Comparison of ENCODE assay signal across 24 cellular contexts in the genomic region with DNA sequence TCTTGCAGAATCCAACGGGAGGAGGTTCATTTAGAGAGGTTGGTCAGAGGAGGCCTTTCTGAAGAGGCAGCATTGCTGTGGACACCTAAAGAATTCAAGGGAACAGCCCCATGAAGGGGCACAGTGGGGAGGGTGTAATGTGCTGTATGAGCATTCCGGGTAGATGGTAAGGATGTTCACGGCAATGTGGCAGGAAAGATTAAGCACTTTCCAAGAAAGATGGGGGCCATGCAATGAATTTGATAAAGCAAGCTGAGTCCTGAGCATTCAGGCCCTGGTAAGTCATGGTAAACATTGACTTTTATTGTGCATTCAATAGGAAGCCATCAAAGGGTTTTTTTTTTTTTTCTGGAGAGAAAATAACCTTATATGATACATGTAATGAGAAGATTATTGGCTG.
A peak's percentile ranks its signal among the peaks of the same experiment; 100 is the strongest.
DNase-seq lines count a peak whose midpoint lies in the region; ATAC-seq, FAIRE-seq and TF ChIP-seq lines count a peak whose summit lies in the region.
"Had no signal": no experiment of that assay in that cellular context is flagged by ENCODE, and none has a peak within 500 bp of the region (broad histone marks: within the 10 kb centered on the region; RNA-seq: fewer than 3 reads in every experiment).

No MANE protein-coding gene starts in this region.

- no peak for TF ChIP-seq CTCF in HFFc6 (IDR thresholded peaks at IDR 0.05)
- no peak for TF ChIP-seq CTCF in K562 (IDR thresholded peaks at IDR 0.05 in 2 of 3, conservative IDR thresholded peaks at IDR 0.05 in 1 of 3; ENCODE audit: insufficient read depth in 2 of 3, low read depth in 1 of 3, low read length in 3 of 3)
- TF ChIP-seq CTCF in neural crest cell (conservative IDR thresholded peaks at IDR 0.05) = no peak
- no peak for TF ChIP-seq CTCF in RWPE1 (conservative IDR thresholded peaks at IDR 0.05; ENCODE audit: low read depth)

- H3K9me3 Mint-ChIP-seq in HFFc6 (no peaks in the 10 kb centered on the region), neural crest cell (no peaks in the 10 kb centered on the region)

- H3K4me3 Mint-ChIP-seq in HFFc6 (peak overlapping the region; percentile 27; the same call in 1 of the 2 replicates), neural crest cell (no peak overlapping the region)
- H3K4me3 Mint-ChIP-seq: CD14-positive monocyte; CD4-positive, alpha-beta memory T cell; CD4-positive, CD25-positive, alpha-beta regulatory T cell; CD8-positive, alpha-beta memory T cell had no signal

- H3K4me1 ChIP-seq in K562 (replicated peaks in 1 of 2; ENCODE audit: control insufficient read depth in 2 of 2, insufficient read depth in 2 of 2, low read length in 2 of 2) = no peaks in the 10 kb centered on the region
- H3K4me1 ChIP-seq: BE2C, BLaER1 had no signal

- peaks cover 70% of the 10 kb centered on the region for H3K36me3 Mint-ChIP-seq in HFFc6 (ENCODE audit: low read depth)
- peaks cover 13% of the 10 kb centered on the region for H3K36me3 Mint-ChIP-seq in neural crest cell (ENCODE audit: low read depth)
- H3K36me3 Mint-ChIP-seq: CD14-positive monocyte; CD4-positive, alpha-beta memory T cell; CD8-positive, alpha-beta memory T cell had no signal

- no peak for TF ChIP-seq POLR2A in K562 (conservative IDR thresholded peaks at IDR 0.05)

- no peak for FAIRE-seq in K562 (lab: Jason Lieb, UNC)
- FAIRE-seq: A204.1, G401.6, GM12891, GM19239 had no signal

- peak; percentile 21; the same call in 1 of the 2 replicates for TF ChIP-seq EP300 in K562 (IDR thresholded peaks at IDR 0.05; ENCODE audit: low read length)

- no peak overlapping the region for H3K4me3 ChIP-seq in K562
- H3K4me3 ChIP-seq: BLaER1 had no signal

- CTCF ChIA-PET in K562 (lab: Yijun Ruan, JAX; ENCODE audit: low intra/inter-chr PET ratio) = no interaction called here
- CTCF ChIA-PET in RWPE1 (lab: Yijun Ruan, JAX) = interaction anchor here (0.7 kb wide), 1 partner anchor 24 kb away, joined by 3 read pairs; no protein-coding TSS in a partner anchor

- no peaks in the 10 kb centered on the region for H3K9me1 ChIP-seq in K562 (ENCODE audit: control insufficient read depth, insufficient read depth, low read length)

- intact Hi-C loops in K562 (cut with micrococcal nuclease) = no loop called here
- intact Hi-C loops in left colon (cut with DNase I, micrococcal nuclease) = no loop called here

- no peak for DNase-seq in HFFc6
- DNase-seq in K562 (ENCODE audit: extremely low read depth in 1 of 4, low spot score in 3 of 4) = peak in 1 of 4 experiments; percentile 14
- DNase-seq in left colon = no peak
- no peak for DNase-seq in neural crest cell (ENCODE audit: low read depth, low spot score)
- no peak for DNase-seq in SHP77 treated with DMSO at 0.1 percent for 48 hours (lab: John Stamatoyannopoulos, UW)
- DNase-seq in RWPE1 (ENCODE audit: low spot score) = no peak
- DNase-seq in activated CD4-positive, CD25-positive, alpha-beta regulatory T cell treated with anti-CD3 and anti-CD28 coated beads, Interleukin-2, amount 50 U/mL, for 72 hours = no peak
- DNase-seq: 8988T; ACHN; BE2C; C1 segment of cervical spinal cord; CD4-positive, alpha-beta memory T cell; CD4-positive, CD25-positive, alpha-beta regulatory T cell; CD8-positive, alpha-beta memory T cell; COR-L47; DMS79 treated with DMSO at 0.1 percent for 48 hours; GF-D8 had no signal

- H3K4me2 ChIP-seq in K562 (ENCODE audit: insufficient read depth, low read length) = no peak overlapping the region
- H3K4me2 ChIP-seq: BLaER1 had no signal

- H4K20me1 ChIP-seq in K562 (replicated peaks; ENCODE audit: control insufficient read depth, insufficient read depth, low read length) = no peaks in the 10 kb centered on the region
- H4K20me1 ChIP-seq: BLaER1 had no signal

- H3K4me1 Mint-ChIP-seq in HFFc6 (ENCODE audit: low read depth) = peaks cover 20% of the 10 kb centered on the region; the same call in 1 of the 2 replicates
- no peaks in the 10 kb centered on the region for H3K4me1 Mint-ChIP-seq in neural crest cell
- H3K4me1 Mint-ChIP-seq: CD14-positive monocyte; CD4-positive, alpha-beta memory T cell; CD4-positive, CD25-positive, alpha-beta regulatory T cell; CD8-positive, alpha-beta memory T cell had no signal

- H3K9ac ChIP-seq in K562 (ENCODE audit: insufficient read depth in 1 of 2, low read depth in 2 of 2, low read length in 2 of 2) = no peak overlapping the region
- H3K9ac ChIP-seq: BLaER1 had no signal

- no peak overlapping the region for H3K27ac ChIP-seq in K562 (ENCODE audit: extremely low read depth, low read depth, low read length)
- no peak overlapping the region for H3K27ac ChIP-seq in RWPE1
- H3K27ac ChIP-seq: BLaER1 had no signal

- ATAC-seq in K562 (peak; percentile 42; the same call in 1 of the 3 replicates), left colon (peak; percentile 70), HG03457 (IDR thresholded peaks at IDR 0.05; ENCODE audit: unreplicated experiment) (no peak)

- in situ Hi-C loops in K562 (cut with MboI) = no loop called here

- H3K79me2 ChIP-seq in K562 (ENCODE audit: control insufficient read depth, insufficient read depth, low read length) = no peaks in the 10 kb centered on the region

- H3K27me3 Mint-ChIP-seq in HFFc6 (ENCODE audit: insufficient read depth) = peaks cover 6% of the 10 kb centered on the region
- H3K27me3 Mint-ChIP-seq in neural crest cell (ENCODE audit: low read depth) = no peaks in the 10 kb centered on the region
- H3K27me3 Mint-ChIP-seq: CD4-positive, CD25-positive, alpha-beta regulatory T cell had no signal

- no peaks in the 10 kb centered on the region for H3K27me3 ChIP-seq in K562 (ENCODE audit: control insufficient read depth in 2 of 2, insufficient read depth in 2 of 2, low read length in 2 of 2)
- H3K27me3 ChIP-seq: BE2C, BLaER1 had no signal

- no peaks in the 10 kb centered on the region for H3K36me3 ChIP-seq in K562 (ENCODE audit: control insufficient read depth, insufficient read depth, low read length)
- H3K36me3 ChIP-seq: BE2C, BLaER1 had no signal

- WGBS in K562 (ENCODE audit: insufficient coverage, low coverage, missing lambda C conversion rate) = 2% methylated on average over 3 of the region's 3 CpGs

- H3K27ac Mint-ChIP-seq in HFFc6 = no peak overlapping the region
- H3K27ac Mint-ChIP-seq in neural crest cell (ENCODE audit: unreplicated experiment) = peak overlapping the region; percentile 35
- H3K27ac Mint-ChIP-seq: CD14-positive monocyte; CD4-positive, alpha-beta memory T cell; CD4-positive, CD25-positive, alpha-beta regulatory T cell; CD8-positive, alpha-beta memory T cell had no signal

- POLR2A ChIA-PET in K562 (lab: Yijun Ruan, JAX) (interaction anchor here (0.6 to 0.7 kb wide), 2 partner anchors 9 to 56 kb away, joined by 3 read pairs; no protein-coding TSS in a partner anchor), RWPE1 (lab: Yijun Ruan, JAX; ENCODE audit: low non-redundant PET) (no interaction called here)

- no TSS peak for BruUV-seq in K562 (replicated peaks; lab: Mats Ljungman, UMichigan)

- no peak for TF ChIP-seq RAD21 in K562 (CRISPR knock-in tag; conservative IDR thresholded peaks at IDR 0.05 in 1 of 2, IDR thresholded peaks at IDR 0.05 in 1 of 2)

- no peak overlapping the region for H2AFZ ChIP-seq in K562 (ENCODE audit: low read depth, low read length)

- no peaks in the 10 kb centered on the region; the same call in 1 of the 2 replicates for H3K9me3 ChIP-seq in K562 (replicated peaks; ENCODE audit: control insufficient read depth, insufficient read depth, low read depth, low read length)
- H3K9me3 ChIP-seq: BE2C, BLaER1 had no signal

TF ChIP-seq in K562, 482 proteins besides CTCF, POLR2A, EP300 and RAD21:
- TF ChIP-seq IRF2 (CRISPR knock-in tag; IDR thresholded peaks at IDR 0.05) (no peak), ATF7 (IDR thresholded peaks at IDR 0.05) (no peak), ARID1B (IDR thresholded peaks at IDR 0.05) (peak; percentile 53), CBFA2T3 (IDR thresholded peaks at IDR 0.05) (peak; percentile 57), ZNF408 (CRISPR knock-in tag; IDR thresholded peaks at IDR 0.05; ENCODE audit: low read depth) (no peak), ZC3H11A (IDR thresholded peaks at IDR 0.05; ENCODE audit: low read depth, low read length) (no peak), TCF3 (CRISPR knock-in tag; IDR thresholded peaks at IDR 0.05) (peak; percentile 25; the same call in 1 of the 2 replicates), TAL1 (IDR thresholded peaks at IDR 0.05) (peak; percentile 26; the same call in 1 of the 2 replicates), MAX (CRISPR knock-in tag; IDR thresholded peaks at IDR 0.05) (no peak), HMG20A (CRISPR knock-in tag; conservative IDR thresholded peaks at IDR 0.05) (no peak), TARDBP (IDR thresholded peaks at IDR 0.05) (no peak), NCOR1 (IDR thresholded peaks at IDR 0.05) (peak; percentile 20; the same call in 1 of the 2 replicates), STAT5A (IDR thresholded peaks at IDR 0.05; ENCODE audit: borderline replicate concordance, low read length) (peak; percentile 50; the same call in 1 of the 2 replicates), LARP7 (IDR thresholded peaks at IDR 0.05) (no peak), ARNT (IDR thresholded peaks at IDR 0.05) (no peak), SPI1 (IDR thresholded peaks at IDR 0.05; ENCODE audit: borderline replicate concordance, low read depth, low read length) (no peak), ZNF436 (CRISPR knock-in tag; IDR thresholded peaks at IDR 0.05) (no peak), MCM3 (IDR thresholded peaks at IDR 0.05) (no peak), MXI1 (IDR thresholded peaks at IDR 0.05; ENCODE audit: low read depth, low read length) (no peak), E2F3 (CRISPR knock-in tag; IDR thresholded peaks at IDR 0.05) (no peak)
- TF ChIP-seq, protein P1, sequence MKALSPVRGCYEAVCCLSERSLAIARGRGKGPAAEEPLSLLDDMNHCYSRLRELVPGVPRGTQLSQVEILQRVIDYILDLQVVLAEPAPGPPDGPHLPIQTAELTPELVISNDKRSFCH (CRISPR knock-in tag; IDR thresholded peaks at IDR 0.05) = no peak
- TF ChIP-seq, protein P1 (tag; IDR thresholded peaks at IDR 0.05) = no peak
